ENCODE assay signal across 8 cellular contexts in genomic region chr21:45615145-45615711, GRCh38. TPM values are rescaled to one million over a fixed set of nuclear protein-coding genes. Genes with fewer than 3 reads are reported as not detected.
DNase-seq lines count a peak whose midpoint lies in the region; ATAC-seq, FAIRE-seq and TF ChIP-seq lines count a peak whose summit lies in the region.

No MANE protein-coding gene starts in this region.

- peaks cover 53% of the 10 kb centered on the region for H3K27me3 Mint-ChIP-seq in astrocyte (ENCODE audit: low read depth, unreplicated experiment)

- H3K4me3 ChIP-seq in astrocyte (ENCODE audit: insufficient read depth, low read depth, low read length) (no peak overlapping the region), tibial nerve (no peak overlapping the region)

- H3K27ac Mint-ChIP-seq in astrocyte (ENCODE audit: unreplicated experiment): no peak overlapping the region

- H3K79me2 ChIP-seq in astrocyte (ENCODE audit: insufficient read depth, low read length): no peaks in the 10 kb centered on the region

- DNase-seq in T-helper 2 cell: peak; percentile 72 to 92 (median 77)
- DNase-seq in astrocyte (ENCODE audit: low read depth): peak; percentile 45
- DNase-seq in stimulated activated CD4-positive, alpha-beta T cell treated with anti-CD3 and anti-CD28 coated beads, Interleukin-12 subunit alpha, Interleukin-12 subunit beta, amount 100 ng/mL, for 4 hours: peak; percentile 77
- DNase-seq in NCI-H1694 (lab: John Stamatoyannopoulos, UW): no peak
- no peak for DNase-seq in NCI-H2171 treated with DMSO at 0.1 percent for 48 hours (lab: John Stamatoyannopoulos, UW)
- no peak for DNase-seq in tibial nerve (ENCODE audit: low spot score in 2 of 2)

- H3K4me1 ChIP-seq in astrocyte (ENCODE audit: insufficient read depth, low read length): peaks cover 17% of the 10 kb centered on the region
- H3K4me1 ChIP-seq in tibial nerve: no peaks in the 10 kb centered on the region

- H3K27ac ChIP-seq in astrocyte (ENCODE audit: low read depth, low read length) (no peak overlapping the region), tibial nerve (peak overlapping the region in 1 of 4 donors; percentile 42)

- TF ChIP-seq CTCF in astrocyte (IDR thresholded peaks at IDR 0.05; ENCODE audit: insufficient read depth, low read depth, low read length) (no peak), tibial nerve (IDR thresholded peaks at IDR 0.05) (no peak)

- H3K36me3 Mint-ChIP-seq in astrocyte (ENCODE audit: low read depth, unreplicated experiment): no peaks in the 10 kb centered on the region

- peaks cover 8% of the 10 kb centered on the region for H3K27me3 ChIP-seq in astrocyte (ENCODE audit: insufficient read depth, low read length)
- peaks cover 0 to 54% of the 10 kb centered on the region in 2 donors for H3K27me3 ChIP-seq in tibial nerve

- WGBS in tibial nerve, 2 donors: 63 to 65% methylated on average over 26 to 27 of the region's 27 CpGs

- peaks cover 5% of the 10 kb centered on the region for H3K9me3 ChIP-seq in astrocyte (ENCODE audit: insufficient read depth, low read depth, low read length)
- peaks cover 0 to 9% (median 0%) of the 10 kb centered on the region in 4 donors for H3K9me3 ChIP-seq in tibial nerve

- ATAC-seq in GM21528 (IDR thresholded peaks at IDR 0.05; ENCODE audit: low FRiP score, unreplicated experiment) (peak; percentile 68), GM21381 (IDR thresholded peaks at IDR 0.05; ENCODE audit: unreplicated experiment) (no peak)

- peak overlapping the region; percentile 48 for H3K9ac ChIP-seq in astrocyte (ENCODE audit: low read length)

- peaks cover 5% of the 10 kb centered on the region for H3K9me3 Mint-ChIP-seq in astrocyte (ENCODE audit: unreplicated experiment)

- H4K20me1 ChIP-seq in astrocyte (ENCODE audit: insufficient read depth, low read length): no peaks in the 10 kb centered on the region

- no peak overlapping the region for H2AFZ ChIP-seq in astrocyte (ENCODE audit: low read depth, low read length)

- FAIRE-seq in astrocyte (lab: Jason Lieb, UNC): no peak

- H3K36me3 ChIP-seq in astrocyte (ENCODE audit: insufficient read depth, low read length) (no peaks in the 10 kb centered on the region), tibial nerve (no peaks in the 10 kb centered on the region)

- no peak overlapping the region for H3K4me3 Mint-ChIP-seq in astrocyte (ENCODE audit: unreplicated experiment)

- H3K4me2 ChIP-seq in astrocyte (ENCODE audit: low read length): no peak overlapping the region

- no peak for TF ChIP-seq EP300 in tibial nerve (IDR thresholded peaks at IDR 0.05)

- no peak for TF ChIP-seq POLR2A in tibial nerve (IDR thresholded peaks at IDR 0.05)

- peaks cover 6% of the 10 kb centered on the region for H3K4me1 Mint-ChIP-seq in astrocyte (ENCODE audit: low read depth, unreplicated experiment)

RNA-seq across cellular contexts. Expression of gene PCBP3, which starts 28.3 kb away (rescaled TPM):
- total RNA-seq in astrocyte (1.8 and 2.5 TPM in 2 replicates), tibial nerve (10 to 100 TPM in 2 of 4 donors, 1 to 10 TPM in 2; 4.2 to 13.4 (median 9.6) TPM)

Comparison
In these comparisons a context has a peak if more than half of its experiments do, and no peak if none do; other contexts are left out.
1. DNase-seq: peak in T-helper 2 cell (5 of 5), astrocyte (single experiment) and stimulated activated CD4-positive, alpha-beta T cell treated with anti-CD3 and anti-CD28 coated beads, Interleukin-12 subunit alpha, Interleukin-12 subunit beta, amount 100 ng/mL, for 4 hours (single experiment); none in NCI-H1694 (single experiment), NCI-H2171 treated with DMSO at 0.1 percent for 48 hours (single experiment) and tibial nerve (0 of 2).